Comparison of ENCODE assay signal across 2 cellular contexts in the genomic region with DNA sequence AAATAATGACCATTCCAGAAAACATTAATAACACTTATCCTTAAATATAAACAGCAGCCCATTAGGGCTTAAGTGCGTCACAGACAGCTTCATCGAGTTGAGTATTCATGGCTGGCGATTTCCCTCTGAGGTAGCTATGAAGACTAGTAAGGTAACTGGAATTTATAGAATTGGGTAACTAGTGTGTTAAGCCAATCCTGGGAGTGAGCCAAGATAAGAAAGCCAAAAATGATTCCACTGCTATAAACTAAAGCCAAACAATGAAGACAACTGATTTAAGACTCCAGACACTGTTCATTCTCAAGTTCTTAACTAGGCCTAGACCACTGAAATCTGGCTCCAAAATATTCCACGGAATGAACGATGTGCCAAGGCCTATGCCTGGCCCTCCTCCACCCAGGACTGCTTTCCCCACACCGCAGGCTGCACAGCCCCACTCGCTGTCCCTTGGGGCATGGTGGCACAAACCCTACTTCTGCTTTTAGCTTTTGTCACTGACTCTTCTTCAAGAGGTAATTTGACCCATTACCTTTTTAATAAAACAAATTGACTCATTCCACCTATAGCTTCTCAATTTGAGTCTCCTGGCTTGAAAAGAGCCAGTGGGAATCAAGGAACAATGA.
TF ChIP-seq lines count a peak whose summit lies in the region.

No MANE protein-coding gene starts in this region.

TF ChIP-seq in IMR-90, 13 proteins besides CTCF, POLR2A, EP300 and RAD21:
- no peak for TF ChIP-seq RFX5 (IDR thresholded peaks at IDR 0.05; ENCODE audit: low read depth, low read length)
- TF ChIP-seq, protein P1, sequence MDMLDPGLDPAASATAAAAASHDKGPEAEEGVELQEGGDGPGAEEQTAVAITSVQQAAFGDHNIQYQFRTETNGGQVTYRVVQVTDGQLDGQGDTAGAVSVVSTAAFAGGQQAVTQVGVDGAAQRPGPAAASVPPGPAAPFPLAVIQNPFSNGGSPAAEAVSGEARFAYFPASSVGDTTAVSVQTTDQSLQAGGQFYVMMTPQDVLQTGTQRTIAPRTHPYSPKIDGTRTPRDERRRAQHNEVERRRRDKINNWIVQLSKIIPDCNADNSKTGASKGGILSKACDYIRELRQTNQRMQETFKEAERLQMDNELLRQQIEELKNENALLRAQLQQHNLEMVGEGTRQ (IDR thresholded peaks at IDR 0.05; ENCODE audit: low read depth, low read length): no peak
- TF ChIP-seq CEBPB (IDR thresholded peaks at IDR 0.05; ENCODE audit: low read depth, low read length): peak; percentile 77
- TF ChIP-seq FOS (IDR thresholded peaks at IDR 0.05; ENCODE audit: low read depth, low read length): 0 out of 2 replicates have a peak, but pooled peaks have one; percentile 10
- TF ChIP-seq RCOR1 (IDR thresholded peaks at IDR 0.05; ENCODE audit: insufficient replicate concordance, low read length): no peak
- no peak for TF ChIP-seq SMC3 (IDR thresholded peaks at IDR 0.05; ENCODE audit: low read depth, low read length)

TF ChIP-seq in endothelial cell of umbilical vein, 7 proteins besides CTCF, POLR2A, EP300 and RAD21:
- TF ChIP-seq EZH2 (IDR thresholded peaks at IDR 0.05; ENCODE audit: borderline replicate concordance, low read depth, low read length, severe bottlenecking): no peak
- TF ChIP-seq POLR2AphosphoS5 (IDR thresholded peaks at IDR 0.05; ENCODE audit: insufficient read depth, low read depth, low read length): no peak
- TF ChIP-seq MYC (IDR thresholded peaks at IDR 0.05; ENCODE audit: low read depth, low read length): no peak
- TF ChIP-seq FOS (IDR thresholded peaks at IDR 0.05; ENCODE audit: borderline replicate concordance, insufficient read depth, low read length): no peak
- TF ChIP-seq, protein P2, sequence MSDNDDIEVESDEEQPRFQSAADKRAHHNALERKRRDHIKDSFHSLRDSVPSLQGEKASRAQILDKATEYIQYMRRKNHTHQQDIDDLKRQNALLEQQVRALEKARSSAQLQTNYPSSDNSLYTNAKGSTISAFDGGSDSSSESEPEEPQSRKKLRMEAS (IDR thresholded peaks at IDR 0.05; ENCODE audit: insufficient read depth, insufficient read length): no peak
- no peak for TF ChIP-seq GATA2 (IDR thresholded peaks at IDR 0.05; ENCODE audit: insufficient read depth, insufficient read length, low read depth, low read length)
- TF ChIP-seq JUN (IDR thresholded peaks at IDR 0.05; ENCODE audit: borderline replicate concordance, insufficient read depth, insufficient read length, low read depth): no peak
TF ChIP-seq in endothelial cell of umbilical vein: peak in this region for 0.
